ENCODE assay signal across 12 cellular contexts in genomic region chr10:73932625-73933112, GRCh38. TPM values are rescaled to one million over a fixed set of nuclear protein-coding genes. Genes with fewer than 3 reads are reported as not detected.
DNase-seq lines count a peak whose midpoint lies in the region; ATAC-seq, FAIRE-seq and TF ChIP-seq lines count a peak whose summit lies in the region.
"Had no signal": no experiment of that assay in that cellular context is flagged by ENCODE, and none has a peak within 500 bp of the region (broad histone marks: within the 10 kb centered on the region; RNA-seq: fewer than 3 reads in every experiment).

No MANE protein-coding gene starts in this region.

- no peaks in the 10 kb centered on the region for H3K9me3 ChIP-seq in neutrophil

- TF ChIP-seq CTCF in activated B cell treated with CpG ODN at 0.5 μM for 24 hours (IDR thresholded peaks at IDR 0.05) (no peak), neutrophil (IDR thresholded peaks at IDR 0.05) (peak; percentile 18)

- no peaks in the 10 kb centered on the region for H3K27me3 ChIP-seq in neutrophil

- no peak for FAIRE-seq in GM12892 (lab: Jason Lieb, UNC)
- FAIRE-seq in GM12891 (lab: Jason Lieb, UNC): no peak
- FAIRE-seq: A204.1 had no signal

- no peaks in the 10 kb centered on the region for H3K36me3 ChIP-seq in neutrophil

- CTCF ChIA-PET in activated B cell treated with CpG ODN at 0.5 μM for 24 hours (lab: Charles Lee): interaction anchor here (0.9 to 3.4 kb wide), 2 partner anchors 8 to 46 kb away, joined by 3 to 15 read pairs; no protein-coding TSS in a partner anchor

- H3K27ac ChIP-seq in neutrophil: peak overlapping the region; percentile 95

- no peak for TF ChIP-seq POLR2A in GM12892 (IDR thresholded peaks at IDR 0.05; ENCODE audit: low read depth, low read length)
- no peak for TF ChIP-seq POLR2A in GM12891 (IDR thresholded peaks at IDR 0.05; ENCODE audit: low read depth, low read length)

- no peaks in the 10 kb centered on the region for H3K9me3 Mint-ChIP-seq in activated B cell treated with CpG ODN at 0.5 μM for 24 hours

- no peaks in the 10 kb centered on the region for H3K36me3 Mint-ChIP-seq in activated B cell treated with CpG ODN at 0.5 μM for 24 hours (ENCODE audit: low read depth)

- ATAC-seq in HG02981 (IDR thresholded peaks at IDR 0.05; ENCODE audit: unreplicated experiment) (peak; percentile 22), activated B cell treated with CpG ODN at 0.5 μM for 24 hours (ENCODE audit: low read depth) (peak; percentile 25)

- no peak overlapping the region for H3K4me3 Mint-ChIP-seq in activated B cell treated with CpG ODN at 0.5 μM for 24 hours

- H3K4me3 ChIP-seq in neutrophil (ENCODE audit: low read depth in 1 of 2, low read length in 1 of 2): peak overlapping the region; percentile 19 to 41

- H3K27me3 Mint-ChIP-seq in activated B cell treated with CpG ODN at 0.5 μM for 24 hours: no peaks in the 10 kb centered on the region

- no peak overlapping the region for H3K27ac Mint-ChIP-seq in activated B cell treated with CpG ODN at 0.5 μM for 24 hours

- peaks cover 53 to 62% of the 10 kb centered on the region in 2 experiments for H3K4me1 ChIP-seq in neutrophil (ENCODE audit: control insufficient read depth in 1 of 2, insufficient read depth in 1 of 2, low read depth in 1 of 2, low read length in 1 of 2)

- intact Hi-C loops in activated B cell treated with CpG ODN at 0.5 μM for 24 hours (cut with micrococcal nuclease): no loop called here

- peaks cover 15% of the 10 kb centered on the region for H3K4me1 Mint-ChIP-seq in activated B cell treated with CpG ODN at 0.5 μM for 24 hours

- POLR2A ChIA-PET in activated B cell treated with CpG ODN at 0.5 μM for 24 hours (lab: Charles Lee): no interaction called here

- peak; percentile 10 to 25 for DNase-seq in NOMO-1 (lab: John Stamatoyannopoulos, UW; ENCODE audit: unreplicated experiment in 2 of 2)
- no peak for DNase-seq in NOMO-1 treated with dmso at 0.1 percent for 144 hours (lab: John Stamatoyannopoulos, UW; ENCODE audit: unreplicated experiment)
- no peak for DNase-seq in activated B cell treated with CpG ODN at 0.5 μM for 24 hours
- DNase-seq in GM12892 (ENCODE audit: insufficient read length): no peak
- no peak for DNase-seq in GM12891 (ENCODE audit: insufficient read length, low spot score)
- DNase-seq in effector CD8-positive, alpha-beta T cell (lab: John Stamatoyannopoulos, UW): no peak
- DNase-seq: glutamatergic neuron, NCI-H1930, SHP77 treated with DMSO at 0.1 percent for 48 hours had no signal

TF ChIP-seq in GM12891, 5 proteins besides CTCF, POLR2A, EP300 and RAD21:
- no peak for TF ChIP-seq PAX5 (IDR thresholded peaks at IDR 0.05; ENCODE audit: insufficient read depth, low read length, severe bottlenecking)
- no peak for TF ChIP-seq TAF1 (IDR thresholded peaks at IDR 0.05; ENCODE audit: low read depth, low read length)
- no peak for TF ChIP-seq POU2F2 (IDR thresholded peaks at IDR 0.05; ENCODE audit: low read depth, low read length)
- TF ChIP-seq SPI1 (IDR thresholded peaks at IDR 0.05; ENCODE audit: low read depth, low read length): no peak
- no peak for TF ChIP-seq POLR2AphosphoS5 (IDR thresholded peaks at IDR 0.05; ENCODE audit: low read depth, low read length)

RNA-seq across cellular contexts. Expression of gene PLAU, which starts 21.7 kb away (rescaled TPM):
- total RNA-seq in activated B cell treated with CpG ODN at 0.5 μM for 24 hours: 0.10 TPM in 1 of 2 replicates, not detected in the other
- polyA plus RNA-seq in GM12892 (2012; ENCODE audit: missing spikeins): 4.9 TPM
- polyA plus RNA-seq in GM12891 (2012; ENCODE audit: low read depth, missing spikeins): 0.73 TPM

RNA-seq across cellular contexts. Expression of gene CAMK2G, which starts 58.3 kb away (rescaled TPM):
- total RNA-seq in activated B cell treated with CpG ODN at 0.5 μM for 24 hours: 17.8 and 19.9 TPM in 2 replicates
- 13.0 TPM for polyA plus RNA-seq in GM12892 (2012; ENCODE audit: missing spikeins)
- polyA plus RNA-seq in GM12891 (2012; ENCODE audit: low read depth, missing spikeins): 10.9 TPM

Comparison
In these comparisons a context has a peak if more than half of its experiments do, and no peak if none do; other contexts are left out.
1. DNase-seq: peak in NOMO-1 (2 of 2); none in NOMO-1 treated with dmso at 0.1 percent for 144 hours (single experiment), activated B cell treated with CpG ODN at 0.5 μM for 24 hours (single experiment), GM12892 (single experiment), GM12891 (single experiment) and effector CD8-positive, alpha-beta T cell (single experiment).